Comparison of ENCODE assay signal across 8 cellular contexts in the genomic region with DNA sequence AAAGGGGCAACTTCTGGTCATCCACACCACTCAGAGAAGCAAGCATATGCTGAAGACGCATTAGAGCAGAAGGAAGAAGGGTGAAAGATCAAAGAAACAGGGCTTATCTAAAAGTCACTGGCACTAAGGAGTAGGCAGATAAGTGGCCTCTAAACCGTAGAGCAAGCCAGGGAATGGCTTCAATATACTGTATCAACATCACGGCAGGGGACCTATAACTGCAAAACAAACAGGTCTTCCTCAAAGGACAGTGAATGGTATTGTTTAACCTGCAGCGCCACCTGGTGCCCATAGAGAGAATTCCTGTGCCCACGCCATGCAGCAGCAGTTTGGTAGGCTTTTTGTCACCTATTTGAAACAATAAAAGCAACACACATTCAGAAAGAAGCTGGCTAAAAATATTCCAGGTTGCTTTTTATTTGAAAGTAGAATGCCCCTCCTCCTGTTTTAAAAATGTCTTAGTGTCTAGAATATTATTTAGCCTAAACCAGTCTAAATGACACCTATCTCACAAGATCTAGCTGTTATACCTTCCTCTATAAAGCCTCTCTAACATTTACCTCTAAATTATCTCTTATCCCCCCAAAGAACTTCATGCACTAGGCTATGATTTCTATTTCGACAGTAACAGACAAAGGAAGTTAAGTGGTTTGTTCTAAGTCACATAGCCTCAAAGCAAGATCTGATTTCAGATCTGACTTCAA.
DNase-seq lines count a peak whose midpoint lies in the region; ATAC-seq and TF ChIP-seq lines count a peak whose summit lies in the region.

No MANE protein-coding gene starts in this region.

- DNase-seq in NCI-H1105 treated with DMSO at 0.1 percent for 48 hours (lab: John Stamatoyannopoulos, UW) (peak; percentile 87), T-helper 1 cell (peak; percentile 22 to 57 (median 46)), hepatic stellate cell (ENCODE audit: low spot score) (peak; percentile 27), retinal pigment epithelial cell (ENCODE audit: low read depth) (no peak), foreskin melanocyte (no peak)

- peak; percentile 81 for ATAC-seq in HG02571 (IDR thresholded peaks at IDR 0.05; ENCODE audit: unreplicated experiment)

- no peak overlapping the region for H3K4me3 ChIP-seq in retinal pigment epithelial cell (ENCODE audit: low read length)

- peak; percentile 91 for TF ChIP-seq CTCF in GM12872 (IDR thresholded peaks at IDR 0.05; ENCODE audit: insufficient read depth, low read depth, low read length)
- TF ChIP-seq CTCF in retinal pigment epithelial cell (conservative IDR thresholded peaks at IDR 0.05; ENCODE audit: low read depth, low read length) = peak; percentile 87

- peak overlapping the region; percentile 71 for H3K27ac ChIP-seq in angular gyrus (ENCODE audit: low read depth, low read length)

Comparison
In these comparisons a context has a peak if more than half of its experiments do, and no peak if none do; other contexts are left out.
1. DNase-seq: peak in NCI-H1105 treated with DMSO at 0.1 percent for 48 hours (single experiment), T-helper 1 cell (5 of 5) and hepatic stellate cell (single experiment); none in retinal pigment epithelial cell (single experiment) and foreskin melanocyte (single experiment).